In the genomic region with DNA sequence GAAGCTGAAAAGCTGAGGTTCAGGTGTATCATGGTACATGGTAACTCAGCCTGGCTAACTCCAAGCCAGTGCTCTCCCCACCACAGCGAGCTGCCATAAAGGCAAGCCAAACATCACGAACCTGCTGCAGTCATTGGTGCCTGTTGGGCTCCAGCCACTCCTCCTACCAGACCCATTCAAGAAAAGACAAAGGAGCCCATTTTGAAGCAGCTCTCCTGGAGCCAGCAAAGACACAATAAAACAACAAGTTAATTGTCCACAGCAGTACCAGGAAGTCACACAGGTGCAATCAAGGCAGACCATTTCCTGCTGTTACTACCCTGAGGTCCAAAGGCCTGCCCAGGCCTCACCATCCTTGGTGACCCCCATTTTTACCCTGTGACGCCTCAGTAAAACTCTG, we compare ENCODE assay signal across 12 cellular contexts.
A peak's percentile ranks its signal among the peaks of the same experiment; 100 is the strongest.
DNase-seq lines count a peak whose midpoint lies in the region; ATAC-seq, FAIRE-seq and TF ChIP-seq lines count a peak whose summit lies in the region.
"Had no signal": no experiment of that assay in that cellular context is flagged by ENCODE, and none has a peak within 500 bp of the region (broad histone marks: within the 10 kb centered on the region; RNA-seq: fewer than 3 reads in every experiment).

No MANE protein-coding gene starts in this region.

- POLR2A ChIA-PET in Caco-2 (lab: Charles Lee): no interaction called here

- CTCF ChIA-PET in Caco-2 (lab: Charles Lee): no interaction called here

- H3K9me3 ChIP-seq in endodermal cell (ENCODE audit: control insufficient read depth, low read length) (peaks cover 6% of the 10 kb centered on the region), Caco-2 (0 out of 2 replicates have a peak, but pooled peaks cover 9% of the 10 kb centered on the region)
- H3K9me3 ChIP-seq in effector memory CD4-positive, alpha-beta T cell (ENCODE audit: control insufficient read depth, low read length): no peaks in the 10 kb centered on the region

- H3K27ac ChIP-seq in GM23338 (ENCODE audit: low read depth): no peak overlapping the region
- no peak overlapping the region for H3K27ac ChIP-seq in endodermal cell (ENCODE audit: low read depth, low read length)
- no peak overlapping the region for H3K27ac ChIP-seq in effector memory CD4-positive, alpha-beta T cell (ENCODE audit: insufficient read depth, low read length, poor library complexity, severe bottlenecking)

- H3K4me3 ChIP-seq in GM23338: no peak overlapping the region
- no peak overlapping the region for H3K4me3 ChIP-seq in endodermal cell (ENCODE audit: low read length)
- no peak overlapping the region for H3K4me3 ChIP-seq in Caco-2 (ENCODE audit: low read depth, low read length)
- no peak overlapping the region for H3K4me3 ChIP-seq in effector memory CD4-positive, alpha-beta T cell (ENCODE audit: insufficient read depth, low read depth, low read length, poor library complexity, severe bottlenecking)

- 83 to 90% methylated on average over 1 to 3 of the region's 3 CpGs for WGBS in endodermal cell (ENCODE audit: insufficient coverage in 1 of 2, insufficient read length in 1 of 2), 2 experiments

- DNase-seq in COLO829 (ENCODE audit: low spot score) (peak; percentile 20), GM23338 (ENCODE audit: low spot score) (no peak), endodermal cell (peak; percentile 38), posterior vena cava (ENCODE audit: low spot score) (peak; percentile 67), Caco-2 (no peak), frontal cortex (ENCODE audit: low spot score in 2 of 2) (no peak)
- no peak for DNase-seq in effector memory CD4-positive, alpha-beta T cell
- DNase-seq: IMR-90, midbrain, NCI-H526, SHP77 treated with DMSO at 0.1 percent for 48 hours had no signal

- H3K9me2 ChIP-seq in GM23338 (ENCODE audit: insufficient read depth): peaks cover 12% of the 10 kb centered on the region

- no peak overlapping the region for H3K9ac ChIP-seq in endodermal cell (ENCODE audit: extremely low read depth, low read length, poor library complexity, severe bottlenecking)

- intact Hi-C loops in posterior vena cava (cut with DNase I): no loop called here
- intact Hi-C loops in Caco-2 (cut with micrococcal nuclease; ENCODE audit: unreplicated experiment): no loop called here

- no peak overlapping the region; the same call in 1 of the 2 replicates for H3K27ac Mint-ChIP-seq in GM23338
- peak overlapping the region; percentile 9 for H3K27ac Mint-ChIP-seq in endodermal cell
- no peak overlapping the region for H3K27ac Mint-ChIP-seq in Caco-2 (ENCODE audit: unreplicated experiment)

- peaks cover 32% of the 10 kb centered on the region for H3K4me1 Mint-ChIP-seq in GM23338
- H3K4me1 Mint-ChIP-seq in endodermal cell: peaks cover 45% of the 10 kb centered on the region
- peaks cover 10% of the 10 kb centered on the region for H3K4me1 Mint-ChIP-seq in Caco-2 (ENCODE audit: low read depth, unreplicated experiment)

- H3K9me3 Mint-ChIP-seq in GM23338 (peaks cover 20% of the 10 kb centered on the region), endodermal cell (peaks cover 8% of the 10 kb centered on the region), Caco-2 (ENCODE audit: unreplicated experiment) (peaks cover 13% of the 10 kb centered on the region)

- H3K27me3 ChIP-seq in GM23338 (ENCODE audit: insufficient read depth) (no peaks in the 10 kb centered on the region), endodermal cell (ENCODE audit: control insufficient read depth, insufficient read depth, low read length, poor library complexity, severe bottlenecking) (no peaks in the 10 kb centered on the region), Caco-2 (replicated peaks; ENCODE audit: control insufficient read depth, insufficient read depth, low read length) (no peaks in the 10 kb centered on the region)
- no peaks in the 10 kb centered on the region for H3K27me3 ChIP-seq in effector memory CD4-positive, alpha-beta T cell (replicated peaks; ENCODE audit: control insufficient read depth, insufficient read depth, low read length, poor library complexity, severe bottlenecking)

- peak; percentile 58 for ATAC-seq in GM23338

- no TSS peak for BruUV-seq in Caco-2 (replicated peaks; lab: Mats Ljungman, UMichigan)

- no peak overlapping the region for H2AFZ ChIP-seq in GM23338

- H4K20me1 ChIP-seq in GM23338 (replicated peaks; ENCODE audit: insufficient read depth): no peaks in the 10 kb centered on the region

- peaks cover 16% of the 10 kb centered on the region for H3K4me1 ChIP-seq in GM23338 (ENCODE audit: insufficient read depth)
- H3K4me1 ChIP-seq in endodermal cell (ENCODE audit: control insufficient read depth, insufficient read depth, low read length): peaks cover 24% of the 10 kb centered on the region
- H3K4me1 ChIP-seq in Caco-2: peaks cover 16% of the 10 kb centered on the region
- H3K4me1 ChIP-seq in effector memory CD4-positive, alpha-beta T cell (ENCODE audit: control insufficient read depth, insufficient read depth, low read length, poor library complexity, severe bottlenecking): peaks cover 16% of the 10 kb centered on the region

- no peak overlapping the region for H3K4me2 ChIP-seq in GM23338

- H3K27me3 Mint-ChIP-seq in GM23338 (ENCODE audit: insufficient read depth, low read depth, poor library complexity) (peaks cover 17% of the 10 kb centered on the region), endodermal cell (ENCODE audit: insufficient read depth) (no peaks in the 10 kb centered on the region), Caco-2 (ENCODE audit: insufficient read depth, unreplicated experiment) (no peaks in the 10 kb centered on the region)

- no peaks in the 10 kb centered on the region for H3K79me2 ChIP-seq in GM23338 (replicated peaks; ENCODE audit: insufficient read depth)

- no peak overlapping the region for H3K4me3 Mint-ChIP-seq in GM23338
- no peak overlapping the region for H3K4me3 Mint-ChIP-seq in endodermal cell
- no peak overlapping the region for H3K4me3 Mint-ChIP-seq in Caco-2 (ENCODE audit: unreplicated experiment)

- peaks cover 17% of the 10 kb centered on the region for H3K36me3 Mint-ChIP-seq in GM23338 (ENCODE audit: low read depth)
- peaks cover 7% of the 10 kb centered on the region for H3K36me3 Mint-ChIP-seq in endodermal cell (ENCODE audit: low read depth)
- H3K36me3 Mint-ChIP-seq in Caco-2 (ENCODE audit: insufficient read depth, unreplicated experiment): no peaks in the 10 kb centered on the region

- TF ChIP-seq CTCF in GM23338 (conservative IDR thresholded peaks at IDR 0.05; ENCODE audit: low read depth in 2 of 2) (no peak), endodermal cell (conservative IDR thresholded peaks at IDR 0.05) (no peak), Caco-2 (IDR thresholded peaks at IDR 0.05; ENCODE audit: insufficient read depth in 1 of 2, low read depth in 1 of 2, low read length in 1 of 2, severe bottlenecking in 1 of 2, unreplicated experiment in 1 of 2) (no peak)

- no peaks in the 10 kb centered on the region for H3F3A ChIP-seq in GM23338 (replicated peaks; ENCODE audit: low read depth)

- H3K36me3 ChIP-seq in GM23338 (ENCODE audit: insufficient read depth): 0 out of 2 replicates have a peak, but pooled peaks cover 5% of the 10 kb centered on the region
- no peaks in the 10 kb centered on the region for H3K36me3 ChIP-seq in endodermal cell (ENCODE audit: control insufficient read depth, insufficient read depth, low read length)
- H3K36me3 ChIP-seq in Caco-2 (ENCODE audit: control insufficient read depth, insufficient read depth, low read length): no peaks in the 10 kb centered on the region
- no peaks in the 10 kb centered on the region for H3K36me3 ChIP-seq in effector memory CD4-positive, alpha-beta T cell (ENCODE audit: control insufficient read depth, insufficient read depth, low read length)

- FAIRE-seq in frontal cortex (lab: Jason Lieb, UNC): no peak
- FAIRE-seq: colon had no signal

TF ChIP-seq in GM23338, 12 proteins besides CTCF, POLR2A, EP300 and RAD21 (continues in another document):
- TF ChIP-seq JUNB (IDR thresholded peaks at IDR 0.05; ENCODE audit: unreplicated experiment) (no peak), CREB1 (CRISPR knock-in tag; IDR thresholded peaks at IDR 0.05; ENCODE audit: low read depth) (no peak), ZNF331 (CRISPR knock-in tag; IDR thresholded peaks at IDR 0.05; ENCODE audit: low read depth) (no peak), EZH2 (IDR thresholded peaks at IDR 0.05; ENCODE audit: low read depth, unreplicated experiment) (no peak), POLR2AphosphoS5 (IDR thresholded peaks at IDR 0.05; ENCODE audit: low read depth) (no peak), EZH2phosphoT487 (IDR thresholded peaks at IDR 0.05; ENCODE audit: unreplicated experiment) (no peak), ZNF114 (CRISPR knock-in tag; IDR thresholded peaks at IDR 0.05) (no peak)
- TF ChIP-seq, protein P1, sequence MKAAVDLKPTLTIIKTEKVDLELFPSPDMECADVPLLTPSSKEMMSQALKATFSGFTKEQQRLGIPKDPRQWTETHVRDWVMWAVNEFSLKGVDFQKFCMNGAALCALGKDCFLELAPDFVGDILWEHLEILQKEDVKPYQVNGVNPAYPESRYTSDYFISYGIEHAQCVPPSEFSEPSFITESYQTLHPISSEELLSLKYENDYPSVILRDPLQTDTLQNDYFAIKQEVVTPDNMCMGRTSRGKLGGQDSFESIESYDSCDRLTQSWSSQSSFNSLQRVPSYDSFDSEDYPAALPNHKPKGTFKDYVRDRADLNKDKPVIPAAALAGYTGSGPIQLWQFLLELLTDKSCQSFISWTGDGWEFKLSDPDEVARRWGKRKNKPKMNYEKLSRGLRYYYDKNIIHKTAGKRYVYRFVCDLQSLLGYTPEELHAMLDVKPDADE (IDR thresholded peaks at IDR 0.05): no peak

Comparison
In these comparisons a context has a peak if more than half of its experiments do, and no peak if none do; other contexts are left out.
1. DNase-seq: peak in COLO829 (single experiment), endodermal cell (single experiment) and posterior vena cava (single experiment); none in GM23338 (single experiment), Caco-2 (0 of 2), frontal cortex (0 of 2) and effector memory CD4-positive, alpha-beta T cell (0 of 3).